In the genomic region with DNA sequence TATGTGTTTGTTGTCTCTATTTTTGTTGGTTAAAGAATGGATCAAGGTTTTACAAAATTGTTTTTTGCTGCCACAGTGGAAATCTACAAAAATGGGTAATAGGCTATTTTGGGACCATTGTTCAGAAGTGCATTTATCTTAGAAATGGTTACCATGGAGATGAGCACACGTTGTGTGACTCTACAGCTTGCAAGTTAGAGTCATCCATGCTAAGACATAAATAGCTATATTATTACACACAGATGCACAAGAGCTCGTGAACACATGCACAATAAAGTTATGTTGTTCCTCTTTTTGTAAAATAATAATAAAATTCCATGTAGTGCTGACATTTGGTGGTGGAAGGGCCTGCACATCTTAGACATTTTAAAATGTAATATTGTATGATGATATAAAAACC, we compare ENCODE assay signal across 13 cellular contexts.
DNase-seq lines count a peak whose midpoint lies in the region; ATAC-seq and TF ChIP-seq lines count a peak whose summit lies in the region.
"Had no signal": no experiment of that assay in that cellular context is flagged by ENCODE, and none has a peak within 500 bp of the region (broad histone marks: within the 10 kb centered on the region; RNA-seq: fewer than 3 reads in every experiment).

No MANE protein-coding gene starts in this region.

- no peaks in the 10 kb centered on the region for H3K79me2 ChIP-seq in MM.1S (ENCODE audit: low read length)

- H3K4me1 ChIP-seq in BLaER1 treated with 17β-estradiol and CSF1 and Interleukin-3, amounts not matched to agents 10 nM and 100 nM = peaks cover 0 to 18% (median 8%) of the 10 kb centered on the region in 10 experiments; a peak in 12 of 20 replicates
- H3K4me1 ChIP-seq in MM.1S (ENCODE audit: low read length) = no peaks in the 10 kb centered on the region

- H3F3A ChIP-seq in MM.1S (ENCODE audit: insufficient read depth, low read length) = no peaks in the 10 kb centered on the region

- H3K9ac ChIP-seq in BLaER1 treated with 17β-estradiol and CSF1 and Interleukin-3, amounts not matched to agents 10 nM and 100 nM = no peak overlapping the region
- no peak overlapping the region for H3K9ac ChIP-seq in MM.1S (ENCODE audit: low read length)

- no peaks in the 10 kb centered on the region for H3K27me3 ChIP-seq in BLaER1 treated with 17β-estradiol and CSF1 and Interleukin-3, amounts not matched to agents 10 nM and 100 nM
- H3K27me3 ChIP-seq in MM.1S (replicated peaks; ENCODE audit: insufficient read depth, low read length) = no peaks in the 10 kb centered on the region

- peak overlapping the region in 8 of 11 experiments; percentile 3 to 35 (median 12); a peak in 8 of 22 replicates for H3K4me2 ChIP-seq in BLaER1 treated with 17β-estradiol and CSF1 and Interleukin-3, amounts not matched to agents 10 nM and 100 nM
- no peak overlapping the region for H3K4me2 ChIP-seq in MM.1S (ENCODE audit: low read depth, low read length)

- H3K4me3 ChIP-seq in BLaER1 treated with 17β-estradiol and CSF1 and Interleukin-3, amounts not matched to agents 10 nM and 100 nM = no peak overlapping the region
- no peak overlapping the region for H3K4me3 ChIP-seq in MM.1S (ENCODE audit: low read length)
- H3K4me3 ChIP-seq in fibroblast of mammary gland (ENCODE audit: control insufficient read depth, low read depth, low read length) = no peak overlapping the region

- peaks cover 0 to 1% (median 0%) of the 10 kb centered on the region in 11 experiments; a peak in 3 of 22 replicates for H3K9me3 ChIP-seq in BLaER1 treated with 17β-estradiol and CSF1 and Interleukin-3, amounts not matched to agents 10 nM and 100 nM (replicated peaks in 1 of 11)
- H3K9me3 ChIP-seq in MM.1S (replicated peaks; ENCODE audit: insufficient read depth, low read length) = no peaks in the 10 kb centered on the region; the same call in 1 of the 2 replicates

- H3K27ac ChIP-seq in BLaER1 treated with 17β-estradiol and CSF1 and Interleukin-3, amounts not matched to agents 10 nM and 100 nM = peak overlapping the region in 1 of 11 experiments; percentile 39; a peak in 1 of 22 replicates
- H3K27ac ChIP-seq in MM.1S (ENCODE audit: low read length) = no peak overlapping the region

- peak; percentile 65 for ATAC-seq in GM21390 (IDR thresholded peaks at IDR 0.05; ENCODE audit: unreplicated experiment)
- no peak for ATAC-seq in GM21619 (IDR thresholded peaks at IDR 0.05; ENCODE audit: unreplicated experiment)
- no peak for ATAC-seq in HG02588 (IDR thresholded peaks at IDR 0.05; ENCODE audit: unreplicated experiment)
- ATAC-seq: stimulated activated effector memory CD8-positive, alpha-beta T cell treated with anti-CD3 and anti-CD28 coated beads, Interleukin-12 subunit alpha, Interleukin-12 subunit beta, amount 100 ng/mL, for 72 hours had no signal

- no peak overlapping the region for H2AFZ ChIP-seq in MM.1S (ENCODE audit: low read length)

- H3K36me3 ChIP-seq in BLaER1 treated with 17β-estradiol and CSF1 and Interleukin-3, amounts not matched to agents 10 nM and 100 nM = no peaks in the 10 kb centered on the region
- H3K36me3 ChIP-seq in MM.1S (replicated peaks; ENCODE audit: insufficient read depth, low read length) = no peaks in the 10 kb centered on the region

- H4K20me1 ChIP-seq in BLaER1 treated with 17β-estradiol and CSF1 and Interleukin-3, amounts not matched to agents 10 nM and 100 nM = no peaks in the 10 kb centered on the region
- no peaks in the 10 kb centered on the region for H4K20me1 ChIP-seq in MM.1S (ENCODE audit: insufficient read depth, low read length)

- no peaks in the 10 kb centered on the region for H3K9me2 ChIP-seq in MM.1S (replicated peaks; ENCODE audit: insufficient read depth, low read length)

- TF ChIP-seq CTCF in MM.1S (IDR thresholded peaks at IDR 0.05; ENCODE audit: low read length) (no peak), fibroblast of mammary gland (conservative IDR thresholded peaks at IDR 0.05; ENCODE audit: control insufficient read depth, insufficient read depth, low read depth, low read length) (no peak)

- DNase-seq in MM.1S (peak; percentile 33), fibroblast of mammary gland (ENCODE audit: low read depth) (peak; percentile 80), NK-92 (lab: John Stamatoyannopoulos, UW; ENCODE audit: unreplicated experiment) (no peak), DMS79 treated with DMSO at 0.1 percent for 48 hours (lab: John Stamatoyannopoulos, UW) (no peak)
- DNase-seq: activated CD4-positive, alpha-beta memory T cell treated with anti-CD3 and anti-CD28 coated beads, Interleukin-2, amount 10 ng/mL, durations not matched to agents 7 days and 5 days; COR-L47; right cardiac atrium; SHP77 had no signal

Comparison
In these comparisons a context has a peak if more than half of its experiments do, and no peak if none do; other contexts are left out.
1. DNase-seq: peak in MM.1S (single experiment) and fibroblast of mammary gland (single experiment); none in NK-92 (single experiment) and DMS79 treated with DMSO at 0.1 percent for 48 hours (single experiment).